In genomic region chr3:50321146-50321843, GRCh38 we compare ENCODE assay signal across 8 cellular contexts. TPM values are rescaled to one million over a fixed set of nuclear protein-coding genes. Genes with fewer than 3 reads are reported as not detected.
DNase-seq lines count a peak whose midpoint lies in the region; ATAC-seq and TF ChIP-seq lines count a peak whose summit lies in the region.

No MANE protein-coding gene starts in this region.

- POLR2A ChIA-PET in RWPE1 (lab: Yijun Ruan, JAX; ENCODE audit: low non-redundant PET), result interaction anchor here (0.6 kb wide), 1 partner anchor 24 kb away, joined by 3 read pairs; no protein-coding TSS in a partner anchor

- H3K27ac Mint-ChIP-seq in nephron progenitor cell, result peak overlapping the region; percentile 100

- H3K4me3 ChIP-seq in fibroblast of the aortic adventitia (ENCODE audit: low read depth, low read length), result peak overlapping the region; percentile 84

- H3K9me3 Mint-ChIP-seq in nephron progenitor cell, result no peaks in the 10 kb centered on the region

- peaks cover 21% of the 10 kb centered on the region for H3K36me3 Mint-ChIP-seq in nephron progenitor cell (ENCODE audit: low read depth)

- peaks cover 60% of the 10 kb centered on the region for H3K4me1 Mint-ChIP-seq in nephron progenitor cell

- TF ChIP-seq CTCF in RWPE1 (conservative IDR thresholded peaks at IDR 0.05; ENCODE audit: low read depth), result no peak
- TF ChIP-seq CTCF in fibroblast of the aortic adventitia (IDR thresholded peaks at IDR 0.05; ENCODE audit: insufficient read depth, low read length), result no peak
- no peak for TF ChIP-seq CTCF in nephron progenitor cell (IDR thresholded peaks at IDR 0.05)

- DNase-seq in DMS79 (lab: John Stamatoyannopoulos, UW) (peak; percentile 24), KBM-7 (peak; percentile 89), RWPE1 (ENCODE audit: low spot score) (peak; percentile 78), fibroblast of the aortic adventitia (ENCODE audit: low read depth) (peak; percentile 84), nephron progenitor cell (peak; percentile 90)
- peak; percentile 75 for DNase-seq in activated T-helper 9 cell treated with anti-CD3 and anti-CD28 coated beads, Interleukin-2, amount 50 U/mL, for 16 hours (ENCODE audit: low read depth)
- peak; percentile 86 for DNase-seq in stimulated activated naive CD8-positive, alpha-beta T cell treated with anti-CD3 and anti-CD28 coated beads, Interleukin-15, Interleukin-2, amounts not matched to agents 100 U/mL and 50 U/mL, for 24 hours

- peaks cover 9% of the 10 kb centered on the region for H3K27me3 Mint-ChIP-seq in nephron progenitor cell (ENCODE audit: low read depth, poor library complexity)

- in situ Hi-C loops in KBM-7 (cut with MboI; ENCODE audit: low pct_unique_long_range_greater_than_20kb, low sequenced_read_pairs), result no loop called here

- ATAC-seq in GM21723 (IDR thresholded peaks at IDR 0.05; ENCODE audit: unreplicated experiment), result peak; percentile 82
- peak; percentile 81 for ATAC-seq in stimulated activated naive CD8-positive, alpha-beta T cell treated with anti-CD3 and anti-CD28 coated beads, Interleukin-15, Interleukin-2, amounts not matched to agents 100 U/mL and 50 U/mL, for 24 hours

- H3K27ac ChIP-seq in RWPE1, result peak overlapping the region; percentile 97

- peak overlapping the region; percentile 95 for H3K4me3 Mint-ChIP-seq in nephron progenitor cell

- CTCF ChIA-PET in RWPE1 (lab: Yijun Ruan, JAX), result interaction anchor here (0.7 kb wide), 1 partner anchor 22 kb away, joined by 4 read pairs; no protein-coding TSS in a partner anchor

RNA-seq across cellular contexts. Expression of gene HYAL2, which starts 1.2 kb away (rescaled TPM):
- 7.8 and 27.0 TPM in 2 replicates for total RNA-seq in fibroblast of the aortic adventitia (ENCODE audit: low replicate concordance)

RNA-seq across cellular contexts. Expression of gene TUSC2, which starts 6.7 kb away (rescaled TPM):
- 11.9 and 15.5 TPM in 2 replicates for total RNA-seq in fibroblast of the aortic adventitia (ENCODE audit: low replicate concordance)

RNA-seq across cellular contexts. Expression of gene HYAL1, which starts 17.9 kb away (rescaled TPM):
- 0.90 TPM in 1 of 2 replicates, not detected in the other for total RNA-seq in fibroblast of the aortic adventitia (ENCODE audit: low replicate concordance)

RNA-seq across cellular contexts. Expression of gene RASSF1, which starts 19.3 kb away (rescaled TPM):
- 20.4 and 45.7 TPM in 2 replicates for total RNA-seq in fibroblast of the aortic adventitia (ENCODE audit: low replicate concordance)

RNA-seq across cellular contexts. Expression of gene HYAL3, which starts 22.1 kb away (rescaled TPM):
- 1.2 and 3.1 TPM in 2 replicates for total RNA-seq in fibroblast of the aortic adventitia (ENCODE audit: low replicate concordance)

Comparison
In these comparisons a context has a peak if more than half of its experiments do, and no peak if none do; other contexts are left out.
1. Peak in every context shown above with its lines: DNase-seq, ATAC-seq, H3K4me3 ChIP-seq and H3K27ac ChIP-seq.
2. DNase-seq: peak in every context shown above with its lines; median percentile 90 in nephron progenitor cell; 89 in KBM-7; 86 in stimulated activated naive CD8-positive, alpha-beta T cell treated with anti-CD3 and anti-CD28 coated beads, Interleukin-15, Interleukin-2, amounts not matched to agents 100 U/mL and 50 U/mL, for 24 hours; 84 in fibroblast of the aortic adventitia; 78 in RWPE1; 75 in activated T-helper 9 cell treated with anti-CD3 and anti-CD28 coated beads, Interleukin-2, amount 50 U/mL, for 16 hours; 24 in DMS79.